In genomic region chr18:71529708-71530303, GRCh38 we compare ENCODE assay signal across 23 cellular contexts.
DNase-seq lines count a peak whose midpoint lies in the region; ATAC-seq, FAIRE-seq and TF ChIP-seq lines count a peak whose summit lies in the region.
"Had no signal": no experiment of that assay in that cellular context is flagged by ENCODE, and none has a peak within 500 bp of the region (broad histone marks: within the 10 kb centered on the region; RNA-seq: fewer than 3 reads in every experiment).

No MANE protein-coding gene starts in this region.

- FAIRE-seq in small intestine (lab: Jason Lieb, UNC) = no peak
- FAIRE-seq: RCC 7860 had no signal

- DNase-seq in H4 (ENCODE audit: low spot score) = peak; percentile 62
- peak; percentile 90 for DNase-seq in OCI-M1 (lab: John Stamatoyannopoulos, UW)
- DNase-seq in brain microvascular endothelial cell = peak; percentile 14
- DNase-seq in kidney epithelial cell (ENCODE audit: low read depth) = peak; percentile 1
- DNase-seq in left lung = no peak
- no peak for DNase-seq in small intestine
- DNase-seq in neuronal stem cell (ENCODE audit: low spot score) = no peak
- DNase-seq: activated CD4-positive, alpha-beta T cell treated with anti-CD3 and anti-CD28 coated beads, Interleukin-2, amount 10 ng/mL, durations not matched to agents 24 days and 14 days; activated CD8-positive, alpha-beta memory T cell treated with anti-CD3 and anti-CD28 coated beads, Interleukin-2, amount 50 U/mL, for 48 hours; activated naive CD4-positive, alpha-beta T cell; endodermal cell; GOT3; IMR-90; left colon; NCI-H1048; NCI-H2171; NCI-H748 treated with DMSO at 0.1 percent for 48 hours; stimulated activated naive B cell treated with anti-CD40 and anti-IgM and Interleukin-4, amounts not matched to agents 10 μg/mL and 1 μg/mL and 100 μg/mL, for 72 hours; tibial artery had no signal

- H3K4me1 ChIP-seq in left lung (no peaks in the 10 kb centered on the region), small intestine (ENCODE audit: control insufficient read depth in 2 of 2, insufficient read depth in 1 of 2, low read depth in 1 of 2, low read length in 1 of 2) (no peaks in the 10 kb centered on the region), neuronal stem cell (ENCODE audit: control insufficient read depth in 2 of 2, insufficient read depth in 1 of 2, low read depth in 1 of 2, low read length in 2 of 2) (no peaks in the 10 kb centered on the region)
- H3K4me1 ChIP-seq: BLaER1 treated with 17β-estradiol and CSF1 and Interleukin-3, amounts not matched to agents 10 nM and 100 nM; gastroesophageal sphincter; tibial artery had no signal

- no peak overlapping the region for H3K4me2 ChIP-seq in neuronal stem cell (ENCODE audit: insufficient read depth, low read length, poor library complexity, severe bottlenecking)
- H3K4me2 ChIP-seq: BLaER1 treated with 17β-estradiol and CSF1 and Interleukin-3, amounts not matched to agents 10 nM and 100 nM had no signal

- ATAC-seq in left lung (no peak), HG03196 (IDR thresholded peaks at IDR 0.05; ENCODE audit: unreplicated experiment) (no peak)
- ATAC-seq: gastroesophageal sphincter; left colon; stimulated activated naive B cell treated with anti-CD40 and anti-IgM and Interleukin-4, amounts not matched to agents 10 μg/mL and 1 μg/mL and 100 μg/mL, for 72 hours had no signal

- no peak overlapping the region for H3K18ac ChIP-seq in neuronal stem cell (ENCODE audit: low read length)

- H2BK12ac ChIP-seq in neuronal stem cell (ENCODE audit: low read length) = no peak overlapping the region

- H3K4me3 ChIP-seq in brain microvascular endothelial cell (ENCODE audit: low read depth, low read length) = no peak overlapping the region
- no peak overlapping the region for H3K4me3 ChIP-seq in kidney epithelial cell (ENCODE audit: low read depth, low read length)
- H3K4me3 ChIP-seq in left lung = no peak overlapping the region
- no peak overlapping the region for H3K4me3 ChIP-seq in small intestine (ENCODE audit: low read depth in 1 of 2, low read length in 2 of 2)
- no peak overlapping the region for H3K4me3 ChIP-seq in neuronal stem cell (ENCODE audit: low read length in 2 of 2)
- H3K4me3 ChIP-seq: BLaER1 treated with 17β-estradiol and CSF1 and Interleukin-3, amounts not matched to agents 10 nM and 100 nM; gastroesophageal sphincter; tibial artery had no signal

- in situ Hi-C loops in brain microvascular endothelial cell (cut with HindIII; ENCODE audit: low pct_ligation_motif_present, low sequenced_read_pairs) = no loop called here

- H3K27ac ChIP-seq in brain microvascular endothelial cell (no peak overlapping the region), left lung (no peak overlapping the region), small intestine (ENCODE audit: low read depth in 1 of 2, low read length in 1 of 2) (no peak overlapping the region), neuronal stem cell (replicated peaks; ENCODE audit: low read length) (no peak overlapping the region)
- H3K27ac ChIP-seq: BLaER1 treated with 17β-estradiol and CSF1 and Interleukin-3, amounts not matched to agents 10 nM and 100 nM; gastroesophageal sphincter; tibial artery had no signal

- H3K36me3 ChIP-seq in brain microvascular endothelial cell (replicated peaks) = no peaks in the 10 kb centered on the region
- H3K36me3 ChIP-seq in kidney epithelial cell (ENCODE audit: control insufficient read depth, insufficient read depth, low read length) = no peaks in the 10 kb centered on the region
- no peaks in the 10 kb centered on the region for H3K36me3 ChIP-seq in left lung
- no peaks in the 10 kb centered on the region for H3K36me3 ChIP-seq in small intestine (ENCODE audit: control insufficient read depth in 2 of 2, insufficient read depth in 2 of 2, low read length in 2 of 2)
- no peaks in the 10 kb centered on the region for H3K36me3 ChIP-seq in neuronal stem cell (replicated peaks in 1 of 2; ENCODE audit: control insufficient read depth in 2 of 2, insufficient read depth in 2 of 2, low read length in 2 of 2)
- H3K36me3 ChIP-seq: BLaER1 treated with 17β-estradiol and CSF1 and Interleukin-3, amounts not matched to agents 10 nM and 100 nM; gastroesophageal sphincter; tibial artery had no signal

- no peak overlapping the region for H3K23ac ChIP-seq in neuronal stem cell (ENCODE audit: low read depth, low read length, poor library complexity)

- H4K8ac ChIP-seq in neuronal stem cell (ENCODE audit: low read depth, low read length) = no peak overlapping the region

- no peak overlapping the region for H2AK5ac ChIP-seq in neuronal stem cell (ENCODE audit: low read depth, low read length)

- H3K9me3 ChIP-seq in left lung (no peaks in the 10 kb centered on the region), small intestine (ENCODE audit: control insufficient read depth, low read depth) (no peaks in the 10 kb centered on the region), neuronal stem cell (replicated peaks in 1 of 2; ENCODE audit: control insufficient read depth in 2 of 2, insufficient read depth in 1 of 2, low read depth in 1 of 2, low read length in 2 of 2) (no peaks in the 10 kb centered on the region)
- H3K9me3 ChIP-seq: BLaER1 treated with 17β-estradiol and CSF1 and Interleukin-3, amounts not matched to agents 10 nM and 100 nM; gastroesophageal sphincter; tibial artery had no signal

- no peak overlapping the region for H2BK15ac ChIP-seq in neuronal stem cell (ENCODE audit: low read length)

- no peak overlapping the region for H4K91ac ChIP-seq in neuronal stem cell (ENCODE audit: low read depth, low read length, poor library complexity)

- TF ChIP-seq CTCF in brain microvascular endothelial cell (IDR thresholded peaks at IDR 0.05; ENCODE audit: low read depth, low read length, missing control alignments) (no peak), kidney epithelial cell (IDR thresholded peaks at IDR 0.05; ENCODE audit: insufficient read depth, low read length, poor library complexity, severe bottlenecking) (no peak), left lung (IDR thresholded peaks at IDR 0.05) (no peak)

- no peak overlapping the region for H3K4ac ChIP-seq in neuronal stem cell (ENCODE audit: low read length)

- no peaks in the 10 kb centered on the region for H3K27me3 ChIP-seq in brain microvascular endothelial cell (replicated peaks)
- H3K27me3 ChIP-seq in kidney epithelial cell (ENCODE audit: control insufficient read depth, insufficient read depth, low read length) = no peaks in the 10 kb centered on the region
- no peaks in the 10 kb centered on the region for H3K27me3 ChIP-seq in left lung
- no peaks in the 10 kb centered on the region for H3K27me3 ChIP-seq in small intestine (ENCODE audit: control insufficient read depth in 2 of 2, insufficient read depth in 2 of 2, low read length in 2 of 2)
- H3K27me3 ChIP-seq in neuronal stem cell (ENCODE audit: control insufficient read depth in 3 of 3, insufficient read depth in 3 of 3, low read depth in 1 of 3, low read length in 3 of 3) = no peaks in the 10 kb centered on the region
- H3K27me3 ChIP-seq: BLaER1 treated with 17β-estradiol and CSF1 and Interleukin-3, amounts not matched to agents 10 nM and 100 nM; gastroesophageal sphincter; tibial artery had no signal

- no peak overlapping the region for H3K14ac ChIP-seq in neuronal stem cell (ENCODE audit: low read length)

- intact Hi-C loops in left lung (cut with DNase I) = no loop called here

- H2BK120ac ChIP-seq in neuronal stem cell (ENCODE audit: low read depth, low read length) = no peak overlapping the region

- no peaks in the 10 kb centered on the region for H3K79me1 ChIP-seq in neuronal stem cell (ENCODE audit: low read depth, low read length)

- WGBS in small intestine, 3 donors = 58 to 63% (median 60%) methylated on average over 3 of the region's 3 CpGs
- no CpG with 5 or more reads among the region's 3 CpGs for WGBS in neuronal stem cell (ENCODE audit: extremely low coverage in 2 of 2, insufficient read length in 2 of 2, insufficient replicate concordance in 1 of 2), 2 donors

- H3K9ac ChIP-seq in neuronal stem cell (ENCODE audit: low read depth, low read length, poor library complexity) = no peak overlapping the region
- H3K9ac ChIP-seq: BLaER1 treated with 17β-estradiol and CSF1 and Interleukin-3, amounts not matched to agents 10 nM and 100 nM had no signal

- H2BK5ac ChIP-seq in neuronal stem cell (ENCODE audit: low read length) = no peak overlapping the region

- H2AFZ ChIP-seq in neuronal stem cell (ENCODE audit: low read length) = no peak overlapping the region

Comparison
In these comparisons a context has a peak if more than half of its experiments do, and no peak if none do; other contexts are left out.
1. DNase-seq: peak in H4 (single experiment), OCI-M1 (single experiment), brain microvascular endothelial cell (single experiment) and kidney epithelial cell (single experiment); none in left lung (0 of 2), small intestine (single experiment) and neuronal stem cell (single experiment).